Comparison of ENCODE assay signal across 14 cellular contexts in genomic region chr2:42602218-42602936, GRCh38. TPM values are rescaled to one million over a fixed set of nuclear protein-coding genes. Genes with fewer than 3 reads are reported as not detected.
A peak's percentile ranks its signal among the peaks of the same experiment; 100 is the strongest.
DNase-seq lines count a peak whose midpoint lies in the region; ATAC-seq, FAIRE-seq and TF ChIP-seq lines count a peak whose summit lies in the region.
"Had no signal": no experiment of that assay in that cellular context is flagged by ENCODE, and none has a peak within 500 bp of the region (broad histone marks: within the 10 kb centered on the region; RNA-seq: fewer than 3 reads in every experiment).

No MANE protein-coding gene starts in this region.

- H3K36me3 ChIP-seq in left lung: no peaks in the 10 kb centered on the region
- peaks cover 6% of the 10 kb centered on the region for H3K36me3 ChIP-seq in WERI-Rb-1
- H3K36me3 ChIP-seq: ascending aorta, SJSA1 had no signal

- peak; percentile 44 for ATAC-seq in left lung
- ATAC-seq in HG03442 (IDR thresholded peaks at IDR 0.05; ENCODE audit: unreplicated experiment): no peak
- ATAC-seq: natural killer cell treated with Interleukin-12 subunit alpha and Interleukin-12 subunit beta and Interleukin-15 and Interleukin-18, amount 100 ng/mL, for 72 hours had no signal

- no peak for DNase-seq in GM12892 (ENCODE audit: insufficient read length)
- DNase-seq in LNCaP clone FGC (ENCODE audit: low read depth): peak; percentile 22
- DNase-seq in NCI-H748 (lab: John Stamatoyannopoulos, UW; ENCODE audit: unreplicated experiment): peak; percentile 71
- DNase-seq in left lung: no peak
- DNase-seq in 8988T: no peak
- no peak for DNase-seq in WERI-Rb-1
- DNase-seq: foreskin fibroblast, GM23248, NCI-H2227 treated with DMSO at 0.1 percent for 48 hours had no signal

- TF ChIP-seq POLR2A in GM12892 (IDR thresholded peaks at IDR 0.05; ENCODE audit: low read depth, low read length): no peak

- H3K4me3 ChIP-seq in LNCaP clone FGC (ENCODE audit: low read depth, low read length) (no peak overlapping the region), left lung (no peak overlapping the region), WERI-Rb-1 (ENCODE audit: low read depth, low read length) (no peak overlapping the region)
- H3K4me3 ChIP-seq: ascending aorta, GM23248, SJSA1 had no signal

- H3K9me3 ChIP-seq in left lung (no peaks in the 10 kb centered on the region), WERI-Rb-1 (ENCODE audit: severe bottlenecking) (no peaks in the 10 kb centered on the region)
- H3K9me3 ChIP-seq: ascending aorta, SJSA1 had no signal

- no peaks in the 10 kb centered on the region for H3K4me1 ChIP-seq in left lung
- H3K4me1 ChIP-seq: ascending aorta, SJSA1 had no signal

- no peaks in the 10 kb centered on the region for H3K27me3 ChIP-seq in left lung
- H3K27me3 ChIP-seq in WERI-Rb-1 (ENCODE audit: insufficient read depth, low read depth, severe bottlenecking): no peaks in the 10 kb centered on the region
- H3K27me3 ChIP-seq: ascending aorta, SJSA1 had no signal

- H3K27ac ChIP-seq in left lung (no peak overlapping the region), WERI-Rb-1 (no peak overlapping the region)
- H3K27ac ChIP-seq: ascending aorta, GM23248, SJSA1 had no signal

- TF ChIP-seq CTCF in LNCaP clone FGC (IDR thresholded peaks at IDR 0.05; ENCODE audit: control insufficient read depth, extremely low read depth, insufficient read depth) (no peak), left lung (IDR thresholded peaks at IDR 0.05) (no peak), WERI-Rb-1 (IDR thresholded peaks at IDR 0.05; ENCODE audit: low read depth, low read length) (no peak)

- intact Hi-C loops in left lung (cut with DNase I): no loop called here

- FAIRE-seq in GM12892 (lab: Jason Lieb, UNC): peak; percentile 33
- FAIRE-seq: HTR-8/SVneo had no signal

RNA-seq across cellular contexts. Expression of gene MTA3, which starts 33.9 kb away (rescaled TPM):
- 38.1 TPM for polyA plus RNA-seq in GM12892 (2012; ENCODE audit: missing spikeins)
- total RNA-seq in left lung: 10 to 100 TPM; 23.9 to 34.8 TPM

Comparison
In these comparisons a context has a peak if more than half of its experiments do, and no peak if none do; other contexts are left out.
1. DNase-seq: peak in LNCaP clone FGC (single experiment) and NCI-H748 (single experiment); none in GM12892 (single experiment), left lung (0 of 2), 8988T (single experiment) and WERI-Rb-1 (single experiment).